20 cellular contexts compared by ENCODE assay signal in the genomic region with DNA sequence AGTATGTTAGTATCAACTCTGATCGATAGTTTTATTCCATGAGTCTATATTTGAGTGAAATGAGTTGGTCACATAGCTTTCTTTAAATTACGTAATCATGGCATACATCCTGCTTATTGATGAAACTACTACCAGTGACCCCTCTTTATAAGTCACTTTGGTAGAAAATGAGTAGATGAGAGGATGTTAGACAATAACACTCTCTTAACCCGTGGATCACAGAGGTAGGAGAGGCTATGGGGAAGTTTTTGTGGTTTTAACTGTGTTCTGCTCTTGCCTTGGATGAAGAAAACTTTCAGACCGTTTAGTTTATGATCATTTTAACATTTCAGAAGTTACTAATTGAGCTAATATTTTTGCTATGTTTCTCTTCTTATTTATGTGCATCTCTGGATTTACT.
"Had no signal": no experiment of that assay in that cellular context is flagged by ENCODE, and none has a peak within 500 bp of the region (broad histone marks: within the 10 kb centered on the region; RNA-seq: fewer than 3 reads in every experiment).

No MANE protein-coding gene starts in this region.

- H3K36me3 ChIP-seq: uterus had no signal

- H3K4me1 Mint-ChIP-seq: neural crest cell had no signal

- H3K9me3 ChIP-seq: esophagus muscularis mucosa, gastrocnemius medialis, heart right ventricle, sigmoid colon, tibial artery, upper lobe of left lung, uterus had no signal

- H3K4me3 ChIP-seq: esophagus muscularis mucosa, gastrocnemius medialis, heart right ventricle, sigmoid colon, skin epidermis, tibial artery, upper lobe of left lung, uterus had no signal

- ATAC-seq: effector memory CD8-positive, alpha-beta T cell; gastrocnemius medialis; heart right ventricle; left lobe of liver; naive thymus-derived CD4-positive, alpha-beta T cell had no signal

- H3K27ac Mint-ChIP-seq: dendritic cell treated with granulocyte-macrophage colony-stimulating factor and Interleukin-4, amounts not matched to agents 40 ng/mL and 50 ng/mL, for 4 days; naive thymus-derived CD4-positive, alpha-beta T cell had no signal

- DNase-seq: effector memory CD8-positive, alpha-beta T cell; gastrocnemius medialis; heart right ventricle; hypothalamus; islet precursor cell; mammary epithelial cell; naive thymus-derived CD4-positive, alpha-beta T cell; posterior cingulate gyrus; sigmoid colon; stimulated activated CD4-positive, alpha-beta T cell treated with anti-CD3 and anti-CD28 coated beads, Interleukin-2, amount 100 ng/mL, for 24 hours; stimulated activated naive CD4-positive, alpha-beta T cell treated with Interleukin-2 at 50 U/mL for 16 hours; tibial artery; upper lobe of left lung; uterus had no signal

- H3K27ac ChIP-seq: epithelial cell of prostate, esophagus muscularis mucosa, gastrocnemius medialis, heart right ventricle, sigmoid colon, skin epidermis, tibial artery, upper lobe of left lung, uterus had no signal

- H3K9me3 Mint-ChIP-seq: dendritic cell treated with granulocyte-macrophage colony-stimulating factor and Interleukin-4, amounts not matched to agents 40 ng/mL and 50 ng/mL, for 4 days; effector memory CD8-positive, alpha-beta T cell; naive thymus-derived CD4-positive, alpha-beta T cell; neural crest cell had no signal

- H3K4me1 ChIP-seq: esophagus muscularis mucosa, gastrocnemius medialis, sigmoid colon, tibial artery, uterus had no signal

- H3K27me3 Mint-ChIP-seq: dendritic cell treated with granulocyte-macrophage colony-stimulating factor and Interleukin-4, amounts not matched to agents 40 ng/mL and 50 ng/mL, for 4 days; effector memory CD8-positive, alpha-beta T cell; naive thymus-derived CD4-positive, alpha-beta T cell had no signal

- H3K4me3 Mint-ChIP-seq: dendritic cell treated with granulocyte-macrophage colony-stimulating factor and Interleukin-4, amounts not matched to agents 40 ng/mL and 50 ng/mL, for 4 days; effector memory CD8-positive, alpha-beta T cell; naive thymus-derived CD4-positive, alpha-beta T cell; neural crest cell had no signal

- H3K27me3 ChIP-seq: esophagus muscularis mucosa, gastrocnemius medialis, heart right ventricle, sigmoid colon, tibial artery, upper lobe of left lung, uterus had no signal
